Comparison of ENCODE assay signal across 8 cellular contexts in the genomic region with DNA sequence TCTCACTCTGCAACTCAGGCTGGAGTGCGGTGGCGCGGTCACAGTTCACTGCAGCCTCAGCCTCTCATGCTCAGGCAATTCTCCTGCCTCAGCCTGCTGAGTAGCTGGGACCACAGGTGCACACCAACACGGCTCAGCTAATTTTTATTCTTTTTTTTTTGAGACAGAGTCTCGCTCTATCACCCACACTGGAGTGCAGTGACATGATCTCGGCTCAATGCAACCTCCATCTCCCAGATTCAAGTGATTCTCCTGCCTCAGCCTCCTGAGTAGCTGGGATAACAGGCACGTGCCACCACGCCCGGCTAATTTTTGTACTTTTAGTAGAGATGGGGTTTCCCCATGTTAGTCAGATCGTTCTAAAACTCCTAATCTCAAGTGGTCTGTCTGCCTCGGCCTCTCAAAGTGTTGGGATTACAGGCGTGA. TPM values are rescaled to one million over a fixed set of nuclear protein-coding genes. Genes with fewer than 3 reads are reported as not detected.
DNase-seq lines count a peak whose midpoint lies in the region; ATAC-seq, FAIRE-seq and TF ChIP-seq lines count a peak whose summit lies in the region.
"Not testable (repeated sequence)": the region's sequence is repeated elsewhere in the genome, so short reads cannot be mapped to it uniquely, and the experiment has no call there.

No MANE protein-coding gene starts in this region.

- not testable (repeated sequence) for H3K27me3 ChIP-seq in A673 (replicated peaks; ENCODE audit: insufficient read depth, low read depth, low read length, poor library complexity); HepG2 (ENCODE audit: control insufficient read depth in 1 of 2, insufficient read depth in 2 of 2, low read length in 2 of 2)

- not testable (repeated sequence) for DNase-seq in A673 (ENCODE audit: low spot score); GM18507 (ENCODE audit: extremely low spot score, insufficient read length, low read depth); HepG2 (ENCODE audit: low spot score)
- peak; percentile 27 for DNase-seq in activated B cell treated with CpG ODN at 0.5 μM for 24 hours

- H2AFZ ChIP-seq in HepG2 (ENCODE audit: low read length): not testable (repeated sequence)

- ATAC-seq in GM19372 (IDR thresholded peaks at IDR 0.05; ENCODE audit: low read depth, unreplicated experiment): peak; percentile 68
- peak; percentile 83 for ATAC-seq in GM21723 (IDR thresholded peaks at IDR 0.05; ENCODE audit: unreplicated experiment)
- peak; percentile 72 for ATAC-seq in HG02981 (IDR thresholded peaks at IDR 0.05; ENCODE audit: unreplicated experiment)
- peak; percentile 82 for ATAC-seq in HG03457 (IDR thresholded peaks at IDR 0.05; ENCODE audit: unreplicated experiment)
- peak; percentile 82 for ATAC-seq in activated B cell treated with CpG ODN at 0.5 μM for 24 hours (ENCODE audit: low read depth)
- ATAC-seq in HepG2: not testable (repeated sequence)

- WGBS in HepG2 (ENCODE audit: low lambda C conversion rate): 90% methylated on average over 12 of the region's 12 CpGs

- H3K9me3 Mint-ChIP-seq in activated B cell treated with CpG ODN at 0.5 μM for 24 hours: not testable (repeated sequence)

- H3K27ac ChIP-seq in A673 (ENCODE audit: low read depth, low read length, poor library complexity, severe bottlenecking): peak overlapping the region; percentile 57
- H3K27ac ChIP-seq in HepG2 (ENCODE audit: extremely low read length, insufficient read depth, low read length): peak overlapping the region; percentile 92

- TF ChIP-seq EP300 in HepG2 (IDR thresholded peaks at IDR 0.05; ENCODE audit: low read depth in 2 of 2, low read length in 2 of 2); HepG2 (CRISPR knock-in tag; IDR thresholded peaks at IDR 0.05; ENCODE audit: borderline replicate concordance): not testable (repeated sequence)

- peak overlapping the region; percentile 11 for H3K4me2 ChIP-seq in HepG2 (ENCODE audit: low read depth, low read length)

- not testable (repeated sequence) for H3K4me3 ChIP-seq in A673 (ENCODE audit: low read depth, low read length, poor library complexity, severe bottlenecking); HepG2 (replicated peaks in 1 of 3; ENCODE audit: insufficient read depth in 1 of 3, low read depth in 2 of 3, low read length in 3 of 3)

- not testable (repeated sequence) for TF ChIP-seq POLR2A in HepG2 (IDR thresholded peaks at IDR 0.05; ENCODE audit: insufficient read depth in 1 of 2, low read depth in 2 of 2, low read length in 2 of 2)

- not testable (repeated sequence) for H3K79me2 ChIP-seq in HepG2 (ENCODE audit: insufficient read depth, low read length)

- CTCF ChIA-PET in A673 (lab: Charles Lee); activated B cell treated with CpG ODN at 0.5 μM for 24 hours (lab: Charles Lee); HepG2 (lab: Yijun Ruan, JAX; ENCODE audit: low intra/inter-chr PET ratio, low total read pairs): not testable (repeated sequence)

- peak; percentile 89 for FAIRE-seq in GM18507 (lab: Jason Lieb, UNC)
- FAIRE-seq in HepG2 (lab: Jason Lieb, UNC): not testable (repeated sequence)

- TF ChIP-seq RAD21 in HepG2 (CRISPR knock-in tag; IDR thresholded peaks at IDR 0.05): not testable (repeated sequence)

- H3K36me3 Mint-ChIP-seq in activated B cell treated with CpG ODN at 0.5 μM for 24 hours (ENCODE audit: low read depth): peaks cover 16% of the 10 kb centered on the region

- POLR2A ChIA-PET in A673 (lab: Charles Lee; ENCODE audit: low non-redundant PET): not testable (repeated sequence)
- POLR2A ChIA-PET in activated B cell treated with CpG ODN at 0.5 μM for 24 hours (lab: Charles Lee): interaction anchor here (0.6 to 3.4 kb wide), 12 partner anchors 14 to 89 kb away, joined by 3 to 23 read pairs (median 4); a partner anchor contains a TSS
- POLR2A ChIA-PET in HepG2 (lab: Yijun Ruan, JAX): interaction anchor here (1.1 to 2.4 kb wide), 5 partner anchors 10 to 85 kb away, joined by 3 to 16 read pairs (median 7); a partner anchor contains a TSS

- H3K4me1 ChIP-seq in A673 (ENCODE audit: insufficient read depth, low read length, poor library complexity, severe bottlenecking) (peaks cover 20% of the 10 kb centered on the region), HepG2 (ENCODE audit: insufficient read depth, low read length) (peaks cover 59% of the 10 kb centered on the region)

- H3K36me3 ChIP-seq in A673 (ENCODE audit: insufficient read depth, low read length, poor library complexity, severe bottlenecking): peaks cover 24% of the 10 kb centered on the region
- not testable (repeated sequence) for H3K36me3 ChIP-seq in HepG2 (replicated peaks in 1 of 2; ENCODE audit: control insufficient read depth in 1 of 2, insufficient read depth in 2 of 2, low read length in 2 of 2)

- in situ Hi-C loops in HepG2 (cut with HindIII; ENCODE audit: extremely low pct_ligation_motif_present, low pct_unique_long_range_greater_than_20kb): not testable (repeated sequence)

- H3K4me1 Mint-ChIP-seq in activated B cell treated with CpG ODN at 0.5 μM for 24 hours: peaks cover 34% of the 10 kb centered on the region

- peak overlapping the region; percentile 5; the same call in 1 of the 2 replicates for H3K9ac ChIP-seq in HepG2 (ENCODE audit: insufficient read depth, low read depth, low read length)

- not testable (repeated sequence) for H3K9me3 ChIP-seq in A673 (ENCODE audit: low read depth, low read length, poor library complexity, severe bottlenecking); HepG2 (ENCODE audit: low read length)

- not testable (repeated sequence) for TF ChIP-seq CTCF in A673 (conservative IDR thresholded peaks at IDR 0.05; ENCODE audit: low read depth, low read length); activated B cell treated with CpG ODN at 0.5 μM for 24 hours (IDR thresholded peaks at IDR 0.05); HepG2 (CRISPR knock-in tag; IDR thresholded peaks at IDR 0.05)

- not testable (repeated sequence) for H3K27me3 Mint-ChIP-seq in activated B cell treated with CpG ODN at 0.5 μM for 24 hours

- not testable (repeated sequence) for BruUV-seq in A673 (replicated peaks; lab: Mats Ljungman, UMichigan); HepG2 (replicated peaks; lab: Mats Ljungman, UMichigan)

- H4K20me1 ChIP-seq in HepG2 (ENCODE audit: insufficient read depth, low read length): not testable (repeated sequence)

- peak overlapping the region; percentile 73 for H3K4me3 Mint-ChIP-seq in activated B cell treated with CpG ODN at 0.5 μM for 24 hours

- peak overlapping the region; percentile 88 for H3K27ac Mint-ChIP-seq in activated B cell treated with CpG ODN at 0.5 μM for 24 hours

- intact Hi-C loops in A673 (cut with micrococcal nuclease; ENCODE audit: unreplicated experiment): not testable (repeated sequence)
- intact Hi-C loops in activated B cell treated with CpG ODN at 0.5 μM for 24 hours (cut with micrococcal nuclease): loop anchor here (1.0 to 5.0 kb wide), 4 partner anchors 19 to 73 kb away; a partner anchor contains a TSS
- intact Hi-C loops in HepG2 (cut with micrococcal nuclease; ENCODE audit: unreplicated experiment): loop anchor here (5.0 kb wide), 1 partner anchor 57 kb away; a partner anchor contains a TSS

RNA-seq across cellular contexts. Expression of a gene that starts 19.0 kb away (rescaled TPM):
- total RNA-seq in A673 (2021) (45.4 and 47.5 TPM in 2 replicates), activated B cell treated with CpG ODN at 0.5 μM for 24 hours (22.2 and 29.5 TPM in 2 replicates), HepG2 (2016; rRNA removed; fragmentation: Illumina TruSeq; extraction: Trizol) (14.2 and 32.1 TPM in 2 replicates)
- total RNA-seq in HepG2 (2016; cell fraction: cytosol; rRNA removed; fragmentation: Illumina TruSeq; extraction: Trizol; ENCODE audit: low read depth): 6.1 and 6.5 TPM in 2 replicates
- total RNA-seq in HepG2 (2016; cell fraction: insoluble cytoplasmic fraction; rRNA removed; fragmentation: Illumina TruSeq; extraction: Trizol): 12.7 and 32.7 TPM in 2 replicates
- 6.4 and 8.1 TPM in 2 replicates for total RNA-seq in HepG2 (2016; cell fraction: membrane; rRNA removed; fragmentation: Illumina TruSeq; extraction: Trizol)
- 44.8 and 49.9 TPM in 2 replicates for total RNA-seq in HepG2 (2016; cell fraction: nucleus; rRNA removed; fragmentation: Illumina TruSeq; extraction: Trizol)
- 37.3 and 40.2 TPM in 2 replicates for polyA plus RNA-seq in HepG2 (2011; rRNA removed)
- 17.9 and 27.7 TPM in 2 replicates for polyA plus RNA-seq in HepG2 (2011; cell fraction: cytosol; rRNA removed)
- 33.5 and 40.4 TPM in 2 replicates for polyA plus RNA-seq in HepG2 (2011; cell fraction: nucleus; rRNA removed)
- 28.3 and 31.8 TPM in 2 replicates for polyA plus RNA-seq in HepG2 (2012)
- 2.9 TPM in 2 replicates for polyA plus RNA-seq in HepG2 (2016; cell fraction: cytosol; fragmentation: Illumina TruSeq; extraction: Trizol; ENCODE audit: low read depth)
- polyA plus RNA-seq in HepG2 (2016; cell fraction: insoluble cytoplasmic fraction; fragmentation: Illumina TruSeq; extraction: Trizol; ENCODE audit: low read depth): 14.3 and 16.5 TPM in 2 replicates
- 3.8 and 5.3 TPM in 2 replicates for polyA plus RNA-seq in HepG2 (2016; cell fraction: membrane; fragmentation: Illumina TruSeq; extraction: Trizol; ENCODE audit: low read depth)
- 75.9 and 82.4 TPM in 2 replicates for polyA plus RNA-seq in HepG2 (2016; cell fraction: nucleus; fragmentation: Illumina TruSeq; extraction: Trizol; ENCODE audit: insufficient read depth, low read depth)
- 15.6 and 65.9 TPM in 2 replicates for polyA minus RNA-seq in HepG2 (2011; rRNA and poly(A)+ RNA removed; ENCODE audit: low replicate concordance)
- 12.3 and 20.1 TPM in 2 replicates for polyA minus RNA-seq in HepG2 (2011; cell fraction: cytosol; rRNA and poly(A)+ RNA removed)
- 36.6 and 51.0 TPM in 2 replicates for polyA minus RNA-seq in HepG2 (2011; cell fraction: nucleus; rRNA and poly(A)+ RNA removed)

RNA-seq across cellular contexts. Expression of a gene that starts 55.0 kb away (rescaled TPM):
- 70.5 and 92.7 TPM in 2 replicates for total RNA-seq in A673 (2021)
- total RNA-seq in activated B cell treated with CpG ODN at 0.5 μM for 24 hours: 21.6 and 22.6 TPM in 2 replicates
- 47.0 and 60.6 TPM in 2 replicates for total RNA-seq in HepG2 (2016; rRNA removed; fragmentation: Illumina TruSeq; extraction: Trizol)
- 80.8 and 93.1 TPM in 2 replicates for total RNA-seq in HepG2 (2016; cell fraction: cytosol; rRNA removed; fragmentation: Illumina TruSeq; extraction: Trizol; ENCODE audit: low read depth)
- 46.0 and 57.6 TPM in 2 replicates for total RNA-seq in HepG2 (2016; cell fraction: insoluble cytoplasmic fraction; rRNA removed; fragmentation: Illumina TruSeq; extraction: Trizol)
- 44.7 and 51.6 TPM in 2 replicates for total RNA-seq in HepG2 (2016; cell fraction: membrane; rRNA removed; fragmentation: Illumina TruSeq; extraction: Trizol)
- total RNA-seq in HepG2 (2016; cell fraction: nucleus; rRNA removed; fragmentation: Illumina TruSeq; extraction: Trizol): 36.7 and 42.3 TPM in 2 replicates
- 11.2 and 12.0 TPM in 2 replicates for polyA plus RNA-seq in HepG2 (2011; rRNA removed)
- 5.4 and 8.8 TPM in 2 replicates for polyA plus RNA-seq in HepG2 (2011; cell fraction: cytosol; rRNA removed)
- polyA plus RNA-seq in HepG2 (2011; cell fraction: nucleus; rRNA removed): 9.9 and 12.0 TPM in 2 replicates
- 20.7 and 21.4 TPM in 2 replicates for polyA plus RNA-seq in HepG2 (2012)
- 0.28 and 0.44 TPM in 2 replicates for polyA plus RNA-seq in HepG2 (2016; cell fraction: cytosol; fragmentation: Illumina TruSeq; extraction: Trizol; ENCODE audit: low read depth)
- polyA plus RNA-seq in HepG2 (2016; cell fraction: insoluble cytoplasmic fraction; fragmentation: Illumina TruSeq; extraction: Trizol; ENCODE audit: low read depth): 19.5 and 21.8 TPM in 2 replicates
- polyA plus RNA-seq in HepG2 (2016; cell fraction: membrane; fragmentation: Illumina TruSeq; extraction: Trizol; ENCODE audit: low read depth): 1.3 and 1.8 TPM in 2 replicates
- 24.5 and 25.6 TPM in 2 replicates for polyA plus RNA-seq in HepG2 (2016; cell fraction: nucleus; fragmentation: Illumina TruSeq; extraction: Trizol; ENCODE audit: insufficient read depth, low read depth)
- polyA minus RNA-seq in HepG2 (2011; rRNA and poly(A)+ RNA removed; ENCODE audit: low replicate concordance): 35.2 and 42.4 TPM in 2 replicates
- 48.0 and 55.6 TPM in 2 replicates for polyA minus RNA-seq in HepG2 (2011; cell fraction: cytosol; rRNA and poly(A)+ RNA removed)
- polyA minus RNA-seq in HepG2 (2011; cell fraction: nucleus; rRNA and poly(A)+ RNA removed): 44.7 and 56.6 TPM in 2 replicates
